ENCODE assay signal across 19 cellular contexts in genomic region chr4:103405415-103405814, GRCh38.
DNase-seq lines count a peak whose midpoint lies in the region; ATAC-seq, FAIRE-seq and TF ChIP-seq lines count a peak whose summit lies in the region.
"Had no signal": no experiment of that assay in that cellular context is flagged by ENCODE, and none has a peak within 500 bp of the region (broad histone marks: within the 10 kb centered on the region; RNA-seq: fewer than 3 reads in every experiment).

No MANE protein-coding gene starts in this region.

- no peaks in the 10 kb centered on the region for H3K4me1 ChIP-seq in endodermal cell (ENCODE audit: control insufficient read depth, insufficient read depth, low read length)
- H3K4me1 ChIP-seq: left lung had no signal

- DNase-seq in GM19239 (ENCODE audit: insufficient read length, low spot score) (no peak), endodermal cell (no peak), NCI-H748 (lab: John Stamatoyannopoulos, UW; ENCODE audit: unreplicated experiment) (no peak)
- DNase-seq: activated CD4-positive, alpha-beta T cell treated with anti-CD3 and anti-CD28 coated beads, Interleukin-2, amount 50 U/mL, for 1 hour; COR-L47; erythroblast; Karpas-422; left lung; NCI-H1105 treated with DMSO at 0.1 percent for 48 hours; NCI-H748 treated with DMSO at 0.1 percent for 48 hours; nucleus accumbens had no signal

- FAIRE-seq in GM19239 (lab: Jason Lieb, UNC): no peak
- FAIRE-seq: RCC 7860, TTC549 had no signal

- no peak overlapping the region for H3K9ac ChIP-seq in endodermal cell (ENCODE audit: extremely low read depth, low read length, poor library complexity, severe bottlenecking)

- TF ChIP-seq CTCF in endodermal cell (conservative IDR thresholded peaks at IDR 0.05): no peak

- no peaks in the 10 kb centered on the region for H3K4me1 Mint-ChIP-seq in endodermal cell
- H3K4me1 Mint-ChIP-seq: activated naive CD4-positive, alpha-beta T cell treated with anti-CD3 and anti-CD28 coated beads, Interleukin-2, amount 50 U/mL, for 24 hours had no signal

- H3K36me3 Mint-ChIP-seq in endodermal cell (ENCODE audit: low read depth): no peaks in the 10 kb centered on the region
- H3K36me3 Mint-ChIP-seq: activated naive CD4-positive, alpha-beta T cell treated with anti-CD3 and anti-CD28 coated beads, Interleukin-2, amount 50 U/mL, for 24 hours had no signal

- no peak overlapping the region for H3K27ac ChIP-seq in endodermal cell (ENCODE audit: low read depth, low read length)
- H3K27ac ChIP-seq: left lung had no signal

- H3K9me3 ChIP-seq in endodermal cell (ENCODE audit: control insufficient read depth, low read length): no peaks in the 10 kb centered on the region
- H3K9me3 ChIP-seq: left lung had no signal

- H3K9me3 Mint-ChIP-seq in endodermal cell: no peaks in the 10 kb centered on the region
- H3K9me3 Mint-ChIP-seq: activated naive CD4-positive, alpha-beta T cell treated with anti-CD3 and anti-CD28 coated beads, Interleukin-2, amount 50 U/mL, for 24 hours had no signal

- no peaks in the 10 kb centered on the region for H3K36me3 ChIP-seq in endodermal cell (ENCODE audit: control insufficient read depth, insufficient read depth, low read length)
- H3K36me3 ChIP-seq: left lung had no signal

- no peak overlapping the region for H3K4me3 Mint-ChIP-seq in endodermal cell
- H3K4me3 Mint-ChIP-seq: activated naive CD4-positive, alpha-beta T cell treated with anti-CD3 and anti-CD28 coated beads, Interleukin-2, amount 50 U/mL, for 24 hours had no signal

- H3K27me3 ChIP-seq in endodermal cell (ENCODE audit: control insufficient read depth, insufficient read depth, low read length, poor library complexity, severe bottlenecking): no peaks in the 10 kb centered on the region
- H3K27me3 ChIP-seq: left lung had no signal

- H3K27ac Mint-ChIP-seq in endodermal cell: no peak overlapping the region
- H3K27ac Mint-ChIP-seq: activated naive CD4-positive, alpha-beta T cell treated with anti-CD3 and anti-CD28 coated beads, Interleukin-2, amount 50 U/mL, for 24 hours had no signal

- H3K4me3 ChIP-seq in endodermal cell (ENCODE audit: low read length): no peak overlapping the region
- H3K4me3 ChIP-seq: left lung had no signal

- peak; percentile 49 for ATAC-seq in GM18907 (IDR thresholded peaks at IDR 0.05; ENCODE audit: unreplicated experiment)
- peak; percentile 76 for ATAC-seq in GM21576 (IDR thresholded peaks at IDR 0.05; ENCODE audit: unreplicated experiment)
- ATAC-seq in HG03064 (IDR thresholded peaks at IDR 0.05; ENCODE audit: low read depth, unreplicated experiment): peak; percentile 63
- ATAC-seq in HG03575 (IDR thresholded peaks at IDR 0.05; ENCODE audit: extremely low read depth, insufficient number of reproducible peaks, low FRiP score, unreplicated experiment): peak; percentile 58
- no peak for ATAC-seq in GM19023 (IDR thresholded peaks at IDR 0.05; ENCODE audit: unreplicated experiment)
- ATAC-seq: left lung had no signal

- no peaks in the 10 kb centered on the region for H3K27me3 Mint-ChIP-seq in endodermal cell (ENCODE audit: insufficient read depth)
- H3K27me3 Mint-ChIP-seq: activated naive CD4-positive, alpha-beta T cell treated with anti-CD3 and anti-CD28 coated beads, Interleukin-2, amount 50 U/mL, for 24 hours had no signal
